Comparison of ENCODE assay signal across 18 cellular contexts in genomic region chr1:74697832-74698231, GRCh38. TPM values are rescaled to one million over a fixed set of nuclear protein-coding genes. Genes with fewer than 3 reads are reported as not detected.
DNase-seq lines count a peak whose midpoint lies in the region; ATAC-seq and TF ChIP-seq lines count a peak whose summit lies in the region.
"Had no signal": no experiment of that assay in that cellular context is flagged by ENCODE, and none has a peak within 500 bp of the region (broad histone marks: within the 10 kb centered on the region; RNA-seq: fewer than 3 reads in every experiment).

No MANE protein-coding gene starts in this region.

- no peak for DNase-seq in Right ventricle myocardium superior
- DNase-seq in Right ventricle myocardium inferior (ENCODE audit: missing footprints) = no peak
- DNase-seq in nephron progenitor cell = no peak
- DNase-seq in thyroid gland = peak; percentile 50 to 60
- DNase-seq in globus pallidus (ENCODE audit: low spot score) = no peak
- DNase-seq in WERI-Rb-1 = no peak
- DNase-seq: 8988T; CD4-positive, alpha-beta memory T cell; DMS153; DMS79; GDM1; H9 had no signal

- H3K4me3 Mint-ChIP-seq in nephron progenitor cell = no peak overlapping the region
- H3K4me3 Mint-ChIP-seq: CD14-positive monocyte; CD4-positive, alpha-beta memory T cell; H9 had no signal

- intact Hi-C loops in Right ventricle myocardium superior (cut with DNase I) = no loop called here
- intact Hi-C loops in Right ventricle myocardium inferior (cut with DNase I) = no loop called here
- intact Hi-C loops in thyroid gland (cut with DNase I) = no loop called here

- H3K36me3 Mint-ChIP-seq in nephron progenitor cell (ENCODE audit: low read depth) = peaks cover 4% of the 10 kb centered on the region
- H3K36me3 Mint-ChIP-seq: CD14-positive monocyte had no signal

- H3K9me3 Mint-ChIP-seq in nephron progenitor cell = no peaks in the 10 kb centered on the region
- H3K9me3 Mint-ChIP-seq: CD14-positive monocyte; CD4-positive, alpha-beta memory T cell; H9 had no signal

- H3K36me3 ChIP-seq in thyroid gland (no peaks in the 10 kb centered on the region), WERI-Rb-1 (no peaks in the 10 kb centered on the region)

- WGBS in thyroid gland, 2 donors = 33 to 35% methylated on average over 2 of the region's 2 CpGs

- no peak overlapping the region for H3K4me3 ChIP-seq in thyroid gland (replicated peaks in 1 of 3)
- no peak overlapping the region for H3K4me3 ChIP-seq in WERI-Rb-1 (ENCODE audit: low read depth, low read length)
- H3K4me3 ChIP-seq: BLaER1 had no signal

- ATAC-seq in Right ventricle myocardium superior (ENCODE audit: poor library complexity) (peak; percentile 71), Right ventricle myocardium inferior (no peak), GM18517 (IDR thresholded peaks at IDR 0.05; ENCODE audit: unreplicated experiment) (no peak)

- peak overlapping the region; percentile 3 for H3K27ac Mint-ChIP-seq in nephron progenitor cell
- H3K27ac Mint-ChIP-seq: CD14-positive monocyte, H9 had no signal

- H3K27me3 Mint-ChIP-seq in nephron progenitor cell (ENCODE audit: low read depth, poor library complexity) = no peaks in the 10 kb centered on the region
- H3K27me3 Mint-ChIP-seq: CD4-positive, alpha-beta memory T cell had no signal

- H3K9me3 ChIP-seq in thyroid gland (no peaks in the 10 kb centered on the region), WERI-Rb-1 (ENCODE audit: severe bottlenecking) (no peaks in the 10 kb centered on the region)
- H3K9me3 ChIP-seq: BLaER1 had no signal

- H3K27me3 ChIP-seq in thyroid gland (no peaks in the 10 kb centered on the region), WERI-Rb-1 (ENCODE audit: insufficient read depth, low read depth, severe bottlenecking) (no peaks in the 10 kb centered on the region)
- H3K27me3 ChIP-seq: BLaER1 had no signal

- TF ChIP-seq POLR2A in thyroid gland (IDR thresholded peaks at IDR 0.05) = no peak

- H3K4me1 Mint-ChIP-seq in nephron progenitor cell = no peaks in the 10 kb centered on the region
- H3K4me1 Mint-ChIP-seq: CD14-positive monocyte, H9 had no signal

- H3K27ac ChIP-seq in VCaP = peak overlapping the region; percentile 83
- peak overlapping the region; percentile 15 to 70 (median 64) for H3K27ac ChIP-seq in thyroid gland
- no peak overlapping the region for H3K27ac ChIP-seq in WERI-Rb-1
- H3K27ac ChIP-seq: BLaER1 had no signal

- peaks cover 5 to 8% of the 10 kb centered on the region in 2 donors for H3K4me1 ChIP-seq in thyroid gland

- no peak for TF ChIP-seq CTCF in VCaP (conservative IDR thresholded peaks at IDR 0.05)
- TF ChIP-seq CTCF in nephron progenitor cell (IDR thresholded peaks at IDR 0.05) = no peak
- TF ChIP-seq CTCF in thyroid gland (IDR thresholded peaks at IDR 0.05) = no peak
- TF ChIP-seq CTCF in WERI-Rb-1 (IDR thresholded peaks at IDR 0.05; ENCODE audit: low read depth, low read length) = no peak

RNA-seq across cellular contexts. Expression of gene ERICH3, which starts 24.2 kb away (rescaled TPM):
- total RNA-seq in Right ventricle myocardium superior (not detected), Right ventricle myocardium inferior (not detected), thyroid gland (under 1 TPM in 2 of 4 donors, not detected in 2; 0.11 to 0.40 TPM)
- total RNA-seq: A673; CD4-positive, alpha-beta memory T cell; H1; H9 had no signal

RNA-seq across cellular contexts. Expression of gene CRYZ, which starts 35.0 kb away (rescaled TPM):
- total RNA-seq in Right ventricle myocardium superior = 37.5 TPM
- 39.9 TPM for total RNA-seq in Right ventricle myocardium inferior
- 10 to 100 TPM; 45.3 to 92.1 (median 58.0) TPM for total RNA-seq in thyroid gland

RNA-seq across cellular contexts. Expression of gene TYW3, which starts 35.1 kb away (rescaled TPM):
- total RNA-seq in Right ventricle myocardium superior = 18.5 TPM
- total RNA-seq in Right ventricle myocardium inferior = 19.9 TPM
- total RNA-seq in thyroid gland = 10 to 100 TPM; 18.0 to 23.5 (median 21.1) TPM

Comparison
In these comparisons a context has a peak if more than half of its experiments do, and no peak if none do; other contexts are left out.
1. DNase-seq: peak in thyroid gland (2 of 2); none in Right ventricle myocardium superior (single experiment), Right ventricle myocardium inferior (single experiment), nephron progenitor cell (single experiment), globus pallidus (single experiment) and WERI-Rb-1 (single experiment).